ENCODE assay signal across 1 cellular context in the genomic region with DNA sequence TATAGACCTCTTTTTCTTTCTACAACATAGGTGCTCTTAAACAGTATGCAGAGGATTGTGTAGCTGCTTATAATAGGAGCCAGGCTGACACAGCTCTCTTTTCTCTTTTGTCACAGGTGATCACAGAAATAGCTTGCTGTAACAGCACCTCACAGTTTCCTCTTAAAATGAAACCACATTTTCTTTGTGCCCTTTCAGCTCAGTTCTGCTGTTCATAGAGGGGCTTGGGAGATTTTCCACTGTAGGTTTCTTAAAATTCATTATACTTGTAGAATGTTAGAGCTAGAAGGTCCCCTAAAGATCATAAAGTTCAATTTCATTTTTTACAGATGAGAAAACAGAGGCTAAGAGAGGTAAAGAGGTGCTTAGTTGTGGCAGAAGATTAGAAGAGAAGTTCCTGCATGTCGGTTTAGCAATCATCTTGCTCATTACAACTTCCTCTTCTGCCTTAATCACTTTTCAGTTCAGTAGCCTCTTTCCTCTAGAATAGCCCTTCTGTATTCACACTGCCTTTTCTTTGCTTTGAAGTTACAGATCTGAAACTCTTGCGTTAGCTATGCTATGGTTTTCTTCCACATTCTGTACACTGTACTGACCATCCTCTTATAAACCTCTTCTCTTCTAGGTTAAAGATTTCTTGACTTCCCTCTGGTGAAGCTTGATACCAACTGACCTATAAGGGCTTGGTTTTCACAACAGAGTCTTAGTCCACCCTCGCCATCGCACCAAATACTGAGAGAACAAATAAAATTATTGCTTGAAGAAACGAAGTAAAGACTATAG.
TF ChIP-seq lines count a peak whose summit lies in the region.

No MANE protein-coding gene starts in this region.

TF ChIP-seq in GM12878, 131 proteins besides CTCF, POLR2A, EP300 and RAD21 (continued from another document):
- TF ChIP-seq BHLHE40 (IDR thresholded peaks at IDR 0.05; ENCODE audit: borderline replicate concordance in 1 of 2, low read depth in 2 of 2, low read length in 1 of 2) (no peak; a peak in 1 of 4 replicates), EED (IDR thresholded peaks at IDR 0.05; ENCODE audit: low read depth) (0 out of 2 replicates have a peak, but pooled peaks have one; percentile 24), MTA2 (IDR thresholded peaks at IDR 0.05; ENCODE audit: low read depth) (peak; percentile 96), HDAC2 (IDR thresholded peaks at IDR 0.05) (no peak), ESRRA (IDR thresholded peaks at IDR 0.05; ENCODE audit: low read length) (no peak), SMAD5 (IDR thresholded peaks at IDR 0.05; ENCODE audit: low read depth) (no peak), KDM1A (IDR thresholded peaks at IDR 0.05; ENCODE audit: borderline replicate concordance) (no peak)
